Comparison of ENCODE assay signal across 19 cellular contexts in genomic region chr19:56126983-56127780, GRCh38. TPM values are rescaled to one million over a fixed set of nuclear protein-coding genes. Genes with fewer than 3 reads are reported as not detected.
"Had no signal": no experiment of that assay in that cellular context is flagged by ENCODE, and none has a peak within 500 bp of the region (broad histone marks: within the 10 kb centered on the region; RNA-seq: fewer than 3 reads in every experiment).

No MANE protein-coding gene starts in this region.

- H3K9me3 ChIP-seq: lower lobe of right lung, sigmoid colon, upper lobe of left lung had no signal

- H3K4me1 ChIP-seq: lower lobe of right lung had no signal

- ATAC-seq: activated CD8-positive, alpha-beta memory T cell treated with anti-CD3 and anti-CD28 coated beads, Interleukin-2, amount 10 ng/mL, durations not matched to agents 7 days and 5 days; effector memory CD8-positive, alpha-beta T cell; lower lobe of right lung; naive thymus-derived CD8-positive, alpha-beta T cell; T-helper 17 cell had no signal

- H3K27ac ChIP-seq: lower lobe of right lung, sigmoid colon, upper lobe of left lung had no signal

- H3K4me3 ChIP-seq: lower lobe of right lung, sigmoid colon, upper lobe of left lung had no signal

- H3K27me3 ChIP-seq: sigmoid colon, upper lobe of left lung had no signal

- DNase-seq: activated CD4-positive, alpha-beta T cell treated with anti-CD3 and anti-CD28 coated beads, Interleukin-2, amount 50 U/mL, for 4 hours; activated CD8-positive, alpha-beta memory T cell treated with anti-CD3 and anti-CD28 coated beads, Interleukin-2, amount 10 ng/mL, durations not matched to agents 7 days and 5 days; activated gamma-delta T cell; activated naive CD8-positive, alpha-beta T cell treated with anti-CD3 and anti-CD28 coated beads for 36 hours; activated T-cell treated with anti-CD3 and anti-CD28 coated beads, Interleukin-2, amount 50 U/mL, for 24 hours; anterior cingulate cortex; cerebellar nuclear complex; effector memory CD8-positive, alpha-beta T cell; hippocampal formation; lower lobe of right lung; midbrain; naive thymus-derived CD8-positive, alpha-beta T cell; sigmoid colon; stimulated activated CD4-positive, alpha-beta T cell treated with anti-CD3 and anti-CD28 coated beads, Interleukin-12 subunit alpha, Interleukin-12 subunit beta, amount 100 ng/mL, for 4 hours; stimulated activated naive CD4-positive, alpha-beta T cell treated with Interleukin-2 at 50 U/mL for 16 hours; T-helper 17 cell; upper lobe of left lung had no signal

- H3K36me3 ChIP-seq: lower lobe of right lung, sigmoid colon, upper lobe of left lung had no signal

RNA-seq across cellular contexts. Expression of gene GALP, which starts 48.6 kb away (rescaled TPM):
- total RNA-seq: activated CD8-positive, alpha-beta memory T cell treated with anti-CD3 and anti-CD28 coated beads, Interleukin-2, amount 10 ng/mL, durations not matched to agents 7 days and 5 days; activated naive CD8-positive, alpha-beta T cell treated with anti-CD3 and anti-CD28 coated beads for 36 hours; lower lobe of right lung; naive thymus-derived CD8-positive, alpha-beta T cell; omental fat pad; pulmonary artery endothelial cell; sigmoid colon; T-helper 17 cell; upper lobe of left lung had no signal
- polyA plus RNA-seq: naive thymus-derived CD8-positive, alpha-beta T cell; sigmoid colon had no signal
